10 cellular contexts compared by ENCODE assay signal in the genomic region with DNA sequence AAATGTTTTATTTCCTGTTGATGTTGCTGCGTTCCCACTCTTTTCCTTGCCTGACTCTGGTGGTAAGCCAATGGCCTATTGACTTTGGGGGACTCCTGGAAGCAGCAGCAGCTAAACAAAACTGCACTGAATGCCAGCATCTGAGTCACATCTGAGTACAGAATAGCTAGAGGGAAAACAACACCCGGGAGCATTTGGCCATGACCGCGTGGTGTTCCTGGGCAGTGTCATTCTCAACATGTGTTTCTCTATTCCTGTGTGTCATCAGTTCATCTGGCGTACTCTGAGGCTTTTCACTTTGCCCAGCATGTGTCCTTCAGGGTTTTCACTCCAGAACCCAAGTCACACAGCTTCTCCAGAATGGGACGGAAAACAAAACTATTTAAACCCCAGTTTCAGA.
DNase-seq lines count a peak whose midpoint lies in the region; TF ChIP-seq lines count a peak whose summit lies in the region.
"Had no signal": no experiment of that assay in that cellular context is flagged by ENCODE, and none has a peak within 500 bp of the region (broad histone marks: within the 10 kb centered on the region; RNA-seq: fewer than 3 reads in every experiment).

No MANE protein-coding gene starts in this region.

- no CpG with 5 or more reads among the region's 6 CpGs for WGBS in trophoblast cell (ENCODE audit: extremely low coverage, insufficient coverage, insufficient read length)

- no peak overlapping the region for H2AFZ ChIP-seq in trophoblast cell (ENCODE audit: insufficient read depth, low read length, poor library complexity)

- no peaks in the 10 kb centered on the region for H3K79me2 ChIP-seq in trophoblast cell (ENCODE audit: control insufficient read depth, insufficient read depth, low read length, poor library complexity)

- H2BK120ac ChIP-seq in trophoblast cell (ENCODE audit: insufficient read depth, low read length, poor library complexity), result no peak overlapping the region

- no peaks in the 10 kb centered on the region for H3K9me3 ChIP-seq in trophoblast cell (ENCODE audit: insufficient read depth, low read depth, low read length)

- POLR2A ChIA-PET in BJ (lab: Charles Lee), result no interaction called here

- H4K8ac ChIP-seq in trophoblast cell (ENCODE audit: low read depth, low read length), result no peak overlapping the region

- no peak overlapping the region for H2AK5ac ChIP-seq in trophoblast cell (ENCODE audit: low read length)

- H3K9ac ChIP-seq in trophoblast cell (ENCODE audit: low read length), result no peak overlapping the region

- no peak overlapping the region for H2BK12ac ChIP-seq in trophoblast cell (ENCODE audit: low read length)

- H3K4me1 ChIP-seq in trophoblast cell (ENCODE audit: control insufficient read depth in 1 of 2, insufficient read depth in 2 of 2, low read length in 2 of 2), result peaks cover 11 to 13% of the 10 kb centered on the region in 2 experiments

- H3K4ac ChIP-seq in trophoblast cell (ENCODE audit: low read depth, low read length), result no peak overlapping the region

- no peak overlapping the region for H3K4me2 ChIP-seq in trophoblast cell (ENCODE audit: low read length)

- no peak overlapping the region for H3K23ac ChIP-seq in trophoblast cell (ENCODE audit: low read length)

- H3K27ac ChIP-seq in trophoblast cell (ENCODE audit: low read depth, low read length), result no peak overlapping the region

- no peak overlapping the region for H2BK5ac ChIP-seq in trophoblast cell (ENCODE audit: low read depth, low read length, poor library complexity)

- H4K91ac ChIP-seq in trophoblast cell (ENCODE audit: low read depth, low read length), result no peak overlapping the region

- H3K36me3 ChIP-seq in BJ (ENCODE audit: control insufficient read depth, insufficient read depth, low read length) (no peaks in the 10 kb centered on the region), trophoblast cell (ENCODE audit: control insufficient read depth in 1 of 2, insufficient read depth in 2 of 2, low read length in 2 of 2) (no peaks in the 10 kb centered on the region)

- CTCF ChIA-PET in BJ (lab: Yijun Ruan, JAX), result interaction anchor here (0.5 to 1.5 kb wide), 4 partner anchors 8 to 1169 kb away, joined by 3 to 4 read pairs (median 4); no protein-coding TSS in a partner anchor

- peak; percentile 92 for DNase-seq in BJ (ENCODE audit: low read depth)
- peak; percentile 11 for DNase-seq in SK-MEL-5 (ENCODE audit: low read depth, low spot score)
- peak; percentile 93 for DNase-seq in fibroblast of villous mesenchyme (ENCODE audit: low read depth)
- DNase-seq in trophoblast cell, result peak; percentile 84 to 88
- no peak for DNase-seq in mesenteric fat pad (ENCODE audit: low spot score)
- DNase-seq in activated T-cell treated with anti-CD3 and anti-CD28 coated beads, Interleukin-2, amount 50 U/mL, for 48 hours, result no peak
- no peak for DNase-seq in erythroblast (lab: John Stamatoyannopoulos, UW)
- DNase-seq in effector CD4-positive, alpha-beta T cell, result no peak
- DNase-seq: naive B cell, NCI-H524 had no signal

- H3K18ac ChIP-seq in trophoblast cell (ENCODE audit: low read length), result no peak overlapping the region

- in situ Hi-C loops in SK-MEL-5 (cut with HindIII; ENCODE audit: low pct_unique_long_range_greater_than_20kb, low sequenced_read_pairs), result no loop called here

- no peak overlapping the region for H3K14ac ChIP-seq in trophoblast cell (ENCODE audit: low read length)

- TF ChIP-seq CTCF in BJ (IDR thresholded peaks at IDR 0.05; ENCODE audit: insufficient read depth, low read depth, low read length), result no peak
- TF ChIP-seq CTCF in fibroblast of villous mesenchyme (IDR thresholded peaks at IDR 0.05; ENCODE audit: insufficient read depth, low read depth, low read length), result no peak

- H3K4me3 ChIP-seq in BJ (ENCODE audit: low read depth, low read length) (no peak overlapping the region), fibroblast of villous mesenchyme (ENCODE audit: low read depth, low read length) (no peak overlapping the region), trophoblast cell (ENCODE audit: low read depth, low read length) (no peak overlapping the region)

- no peak overlapping the region for H4K12ac ChIP-seq in trophoblast cell (ENCODE audit: low read depth, low read length)

- no peak for TF ChIP-seq POLR2A in erythroblast (IDR thresholded peaks at IDR 0.05; ENCODE audit: low read length)

- H3K79me1 ChIP-seq in trophoblast cell (ENCODE audit: low read length), result peaks cover 2% of the 10 kb centered on the region

- no peaks in the 10 kb centered on the region for H3K27me3 ChIP-seq in BJ (ENCODE audit: control insufficient read depth, insufficient read depth, low read length)
- no peaks in the 10 kb centered on the region for H3K27me3 ChIP-seq in trophoblast cell (ENCODE audit: insufficient read depth, low read length)

Comparison
In these comparisons a context has a peak if more than half of its experiments do, and no peak if none do; other contexts are left out.
1. DNase-seq: peak in BJ (single experiment), SK-MEL-5 (single experiment), fibroblast of villous mesenchyme (single experiment) and trophoblast cell (2 of 2); none in mesenteric fat pad (single experiment), activated T-cell treated with anti-CD3 and anti-CD28 coated beads, Interleukin-2, amount 50 U/mL, for 48 hours (0 of 2), erythroblast (0 of 2) and effector CD4-positive, alpha-beta T cell (single experiment).